ENCODE assay signal across 21 cellular contexts in genomic region chr4:155564086-155564485, GRCh38.
DNase-seq lines count a peak whose midpoint lies in the region; FAIRE-seq and TF ChIP-seq lines count a peak whose summit lies in the region.
"Had no signal": no experiment of that assay in that cellular context is flagged by ENCODE, and none has a peak within 500 bp of the region (broad histone marks: within the 10 kb centered on the region; RNA-seq: fewer than 3 reads in every experiment).

No MANE protein-coding gene starts in this region.

- CTCF ChIA-PET in mammary epithelial cell (lab: Charles Lee; ENCODE audit: low non-redundant PET), result no interaction called here

- no peaks in the 10 kb centered on the region for H3K79me2 ChIP-seq in mammary epithelial cell (ENCODE audit: insufficient read depth, low read length)

- no peak overlapping the region for H3K9ac ChIP-seq in mammary epithelial cell (ENCODE audit: insufficient read depth, low read length)
- H3K9ac ChIP-seq: BLaER1 treated with 17β-estradiol and CSF1 and Interleukin-3, amounts not matched to agents 10 nM and 100 nM had no signal

- H3K27ac ChIP-seq in mammary epithelial cell (ENCODE audit: insufficient read depth, low read depth, low read length) (no peak overlapping the region), breast epithelium (no peak overlapping the region)
- H3K27ac ChIP-seq: 22Rv1; A549; BLaER1 treated with 17β-estradiol and CSF1 and Interleukin-3, amounts not matched to agents 10 nM and 100 nM; C4-2B had no signal

- H3K4me2 ChIP-seq in mammary epithelial cell (ENCODE audit: insufficient read depth, low read depth, low read length), result peak overlapping the region; percentile 38
- H3K4me2 ChIP-seq: A549; BLaER1 treated with 17β-estradiol and CSF1 and Interleukin-3, amounts not matched to agents 10 nM and 100 nM had no signal

- dilution Hi-C loops in mammary epithelial cell (cut with HindIII; ENCODE audit: low sequenced_read_pairs), result no loop called here

- no peaks in the 10 kb centered on the region for H4K20me1 ChIP-seq in mammary epithelial cell (ENCODE audit: insufficient read depth, low read length)
- H4K20me1 ChIP-seq: BLaER1 treated with 17β-estradiol and CSF1 and Interleukin-3, amounts not matched to agents 10 nM and 100 nM had no signal

- no peak for FAIRE-seq in bronchial epithelial cell (lab: Jason Lieb, UNC)
- FAIRE-seq: A549, D721Med, G401.6, GM12891, GM19239 had no signal

- TF ChIP-seq CTCF in mammary epithelial cell (conservative IDR thresholded peaks at IDR 0.05 in 1 of 2, IDR thresholded peaks at IDR 0.05 in 1 of 2; ENCODE audit: extremely low read depth in 1 of 2, insufficient read depth in 1 of 2, low read depth in 1 of 2, low read length in 2 of 2) (no peak), breast epithelium (IDR thresholded peaks at IDR 0.05) (no peak), bronchial epithelial cell (IDR thresholded peaks at IDR 0.05; ENCODE audit: insufficient read depth, low read length, severe bottlenecking) (no peak)

- DNase-seq in mammary epithelial cell (no peak), breast epithelium (ENCODE audit: low spot score in 2 of 2) (no peak), bronchial epithelial cell (ENCODE audit: low read depth) (peak; percentile 22), putamen (ENCODE audit: low spot score) (peak; percentile 58)
- DNase-seq in NK-92 treated with Interleukin-12 subunit alpha and Interleukin-12 subunit beta, amount 100 ng/mL, for 24 hours (lab: John Stamatoyannopoulos, UW), result no peak
- DNase-seq in stimulated activated naive CD4-positive, alpha-beta T cell (lab: John Stamatoyannopoulos, UW), result no peak
- DNase-seq: AML-193; Caco-2; Calu3; CD4-positive, alpha-beta T cell; CD8-positive, alpha-beta T cell; DMS79 treated with DMSO at 0.1 percent for 48 hours; GF-D8 had no signal

- H3K9me3 ChIP-seq in mammary epithelial cell (replicated peaks; ENCODE audit: insufficient read depth, low read length) (no peaks in the 10 kb centered on the region), breast epithelium (no peaks in the 10 kb centered on the region)
- H3K9me3 ChIP-seq: A549; BLaER1 treated with 17β-estradiol and CSF1 and Interleukin-3, amounts not matched to agents 10 nM and 100 nM; Caco-2 had no signal

- in situ Hi-C loops in mammary epithelial cell (cut with MboI; ENCODE audit: low sequenced_read_pairs in 2 of 2), result no loop called here

- WGBS in mammary epithelial cell (ENCODE audit: low coverage, missing lambda C conversion rate), result 50% methylated on average over 2 of the region's 2 CpGs

- H3K27me3 ChIP-seq in mammary epithelial cell (ENCODE audit: insufficient read depth, low read length) (no peaks in the 10 kb centered on the region), breast epithelium (no peaks in the 10 kb centered on the region), bronchial epithelial cell (ENCODE audit: control insufficient read depth, insufficient read depth, low read length) (no peaks in the 10 kb centered on the region)
- H3K27me3 ChIP-seq: BLaER1 treated with 17β-estradiol and CSF1 and Interleukin-3, amounts not matched to agents 10 nM and 100 nM had no signal

- intact Hi-C loops in mammary epithelial cell (cut with micrococcal nuclease) (no loop called here), breast epithelium (cut with DNase I; ENCODE audit: low total_unique reads) (no loop called here)

- BruUV-seq in mammary epithelial cell (replicated peaks; lab: Mats Ljungman, UMichigan), result no TSS peak

- H3K4me1 ChIP-seq in mammary epithelial cell (ENCODE audit: insufficient read depth, low read length) (no peaks in the 10 kb centered on the region), breast epithelium (no peaks in the 10 kb centered on the region)
- H3K4me1 ChIP-seq: A549; BLaER1 treated with 17β-estradiol and CSF1 and Interleukin-3, amounts not matched to agents 10 nM and 100 nM; Caco-2 had no signal

- no peak overlapping the region for H2AFZ ChIP-seq in mammary epithelial cell (ENCODE audit: low read depth, low read length)

- TF ChIP-seq POLR2A in breast epithelium (IDR thresholded peaks at IDR 0.05), result no peak

- no peak overlapping the region for H3K4me3 ChIP-seq in mammary epithelial cell (replicated peaks in 1 of 3; ENCODE audit: insufficient read depth in 1 of 3, low read depth in 2 of 3, low read length in 3 of 3)
- H3K4me3 ChIP-seq in breast epithelium, result no peak overlapping the region
- no peak overlapping the region for H3K4me3 ChIP-seq in bronchial epithelial cell (ENCODE audit: low read depth, low read length)
- H3K4me3 ChIP-seq: A549; BLaER1 treated with 17β-estradiol and CSF1 and Interleukin-3, amounts not matched to agents 10 nM and 100 nM had no signal

- no peaks in the 10 kb centered on the region for H3K36me3 ChIP-seq in mammary epithelial cell (ENCODE audit: insufficient read depth, low read length)
- H3K36me3 ChIP-seq in breast epithelium, result no peaks in the 10 kb centered on the region
- no peaks in the 10 kb centered on the region for H3K36me3 ChIP-seq in bronchial epithelial cell (ENCODE audit: control insufficient read depth, insufficient read depth, low read length)
- H3K36me3 ChIP-seq: BLaER1 treated with 17β-estradiol and CSF1 and Interleukin-3, amounts not matched to agents 10 nM and 100 nM had no signal

Comparison
In these comparisons a context has a peak if more than half of its experiments do, and no peak if none do; other contexts are left out.
1. DNase-seq: peak in bronchial epithelial cell (single experiment) and putamen (single experiment); none in mammary epithelial cell (single experiment), breast epithelium (0 of 2), NK-92 treated with Interleukin-12 subunit alpha and Interleukin-12 subunit beta, amount 100 ng/mL, for 24 hours (single experiment) and stimulated activated naive CD4-positive, alpha-beta T cell (0 of 6).